ENCODE assay signal across 10 cellular contexts in genomic region chr12:51911788-51912711, GRCh38. TPM values are rescaled to one million over a fixed set of nuclear protein-coding genes. Genes with fewer than 3 reads are reported as not detected.
DNase-seq lines count a peak whose midpoint lies in the region; ATAC-seq and TF ChIP-seq lines count a peak whose summit lies in the region.
"Had no signal": no experiment of that assay in that cellular context is flagged by ENCODE, and none has a peak within 500 bp of the region (broad histone marks: within the 10 kb centered on the region; RNA-seq: fewer than 3 reads in every experiment).

No MANE protein-coding gene starts in this region.

- H3K4me1 Mint-ChIP-seq in progenitor cell of endocrine pancreas (ENCODE audit: low read depth) = no peaks in the 10 kb centered on the region

- peak overlapping the region; percentile 52 for H2BK15ac ChIP-seq in neuronal stem cell (ENCODE audit: low read length)

- H3K4ac ChIP-seq in neuronal stem cell (ENCODE audit: low read length) = no peak overlapping the region

- no peak overlapping the region for H2BK5ac ChIP-seq in neuronal stem cell (ENCODE audit: low read length)

- H3K9me3 ChIP-seq in NT2/D1 (ENCODE audit: insufficient read depth, low read length) = no peaks in the 10 kb centered on the region
- H3K9me3 ChIP-seq in neuronal stem cell (replicated peaks in 1 of 2; ENCODE audit: control insufficient read depth in 2 of 2, insufficient read depth in 1 of 2, low read depth in 1 of 2, low read length in 2 of 2) = peaks cover 0 to 2% of the 10 kb centered on the region in 2 donors

- H2BK120ac ChIP-seq in neuronal stem cell (ENCODE audit: low read depth, low read length) = no peak overlapping the region

- H3K27ac ChIP-seq in neuronal stem cell (replicated peaks; ENCODE audit: low read length) = no peak overlapping the region

- H3K4me3 Mint-ChIP-seq in progenitor cell of endocrine pancreas (ENCODE audit: low read depth) = no peak overlapping the region

- H3K79me1 ChIP-seq in neuronal stem cell (ENCODE audit: low read depth, low read length) = no peaks in the 10 kb centered on the region

- H3K36me3 ChIP-seq in NT2/D1 (ENCODE audit: insufficient read depth, insufficient read length, low read length) (peaks cover 3% of the 10 kb centered on the region), neuronal stem cell (replicated peaks in 1 of 2; ENCODE audit: control insufficient read depth in 2 of 2, insufficient read depth in 2 of 2, low read length in 2 of 2) (no peaks in the 10 kb centered on the region)

- no CpG with 5 or more reads among the region's 8 CpGs for WGBS in neuronal stem cell (ENCODE audit: extremely low coverage in 2 of 2, insufficient read length in 2 of 2, insufficient replicate concordance in 1 of 2), 2 donors

- H2BK12ac ChIP-seq in neuronal stem cell (ENCODE audit: low read length) = no peak overlapping the region

- no peaks in the 10 kb centered on the region for H3K36me3 Mint-ChIP-seq in progenitor cell of endocrine pancreas (ENCODE audit: insufficient read depth)

- peak overlapping the region; percentile 34 for H3K9ac ChIP-seq in NT2/D1 (ENCODE audit: insufficient read length, low read depth)
- no peak overlapping the region for H3K9ac ChIP-seq in neuronal stem cell (ENCODE audit: low read depth, low read length, poor library complexity)

- peaks cover 32% of the 10 kb centered on the region for H3K4me1 ChIP-seq in NT2/D1 (ENCODE audit: insufficient read depth, insufficient read length)
- H3K4me1 ChIP-seq in neuronal stem cell (ENCODE audit: control insufficient read depth in 2 of 2, insufficient read depth in 1 of 2, low read depth in 1 of 2, low read length in 2 of 2) = peaks cover 13 to 29% of the 10 kb centered on the region in 2 donors

- no peak overlapping the region for H3K4me2 ChIP-seq in neuronal stem cell (ENCODE audit: insufficient read depth, low read length, poor library complexity, severe bottlenecking)

- DNase-seq in ELR (ENCODE audit: low read depth) (peak; percentile 18), NT2/D1 (ENCODE audit: low read depth, low spot score) (no peak), fibroblast of pulmonary artery (ENCODE audit: low read depth) (peak; percentile 56), neuronal stem cell (ENCODE audit: low spot score) (no peak), progenitor cell of endocrine pancreas (ENCODE audit: low spot score, unreplicated experiment) (no peak), iPS-NIHi7 (ENCODE audit: extremely low spot score) (no peak)
- DNase-seq: NCI-H446 treated with DMSO at 0.1 percent for 48 hours had no signal

- peaks cover 16% of the 10 kb centered on the region for H3K27me3 ChIP-seq in NT2/D1 (ENCODE audit: insufficient read depth, insufficient read length)
- peaks cover 0 to 23% (median 17%) of the 10 kb centered on the region in 3 experiments for H3K27me3 ChIP-seq in neuronal stem cell (ENCODE audit: control insufficient read depth in 3 of 3, insufficient read depth in 3 of 3, low read depth in 1 of 3, low read length in 3 of 3)

- H3K27me3 Mint-ChIP-seq in progenitor cell of endocrine pancreas = peaks cover 48% of the 10 kb centered on the region

- H2AK5ac ChIP-seq in neuronal stem cell (ENCODE audit: low read depth, low read length) = peak overlapping the region; percentile 66

- no peaks in the 10 kb centered on the region for H3K9me3 Mint-ChIP-seq in progenitor cell of endocrine pancreas (ENCODE audit: low read depth)

- H4K8ac ChIP-seq in neuronal stem cell (ENCODE audit: low read depth, low read length) = no peak overlapping the region

- no peak overlapping the region for H3K14ac ChIP-seq in neuronal stem cell (ENCODE audit: low read length)

- no peak for ATAC-seq in HG03457 (IDR thresholded peaks at IDR 0.05; ENCODE audit: unreplicated experiment)
- no peak for ATAC-seq in HG03097 (IDR thresholded peaks at IDR 0.05; ENCODE audit: low FRiP score, unreplicated experiment)

- H3K23ac ChIP-seq in neuronal stem cell (ENCODE audit: low read depth, low read length, poor library complexity) = peak overlapping the region; percentile 35

- peak overlapping the region; percentile 56 for H4K91ac ChIP-seq in neuronal stem cell (ENCODE audit: low read depth, low read length, poor library complexity)

- peak overlapping the region; percentile 35 for H3K18ac ChIP-seq in neuronal stem cell (ENCODE audit: low read length)

- H3K4me3 ChIP-seq in NT2/D1 (ENCODE audit: insufficient read length, low read depth) = no peak overlapping the region
- no peak overlapping the region for H3K4me3 ChIP-seq in fibroblast of pulmonary artery (replicated peaks; ENCODE audit: low read depth, low read length)
- H3K4me3 ChIP-seq in neuronal stem cell (ENCODE audit: low read length in 2 of 2) = no peak overlapping the region

- H3K27ac Mint-ChIP-seq in progenitor cell of endocrine pancreas = no peak overlapping the region

- TF ChIP-seq CTCF in fibroblast of pulmonary artery (IDR thresholded peaks at IDR 0.05; ENCODE audit: low read length, missing control alignments) (no peak), progenitor cell of endocrine pancreas (IDR thresholded peaks at IDR 0.05; ENCODE audit: unreplicated experiment) (no peak)

- H2AFZ ChIP-seq in neuronal stem cell (ENCODE audit: low read length) = peak overlapping the region; percentile 27

RNA-seq across cellular contexts. Expression of gene ACVRL1, which starts 4.7 kb away (rescaled TPM):
- 0.21 TPM for polyA plus RNA-seq in neuronal stem cell (2013, experiment 1 of 2)
- polyA plus RNA-seq in neuronal stem cell (2013, experiment 2 of 2) = 0.24 TPM
- 0.18 TPM in 1 of 2 replicates, not detected in the other for total RNA-seq in progenitor cell of endocrine pancreas

RNA-seq across cellular contexts. Expression of gene ANKRD33, which starts 24.1 kb away (rescaled TPM):
- polyA plus RNA-seq in neuronal stem cell (2013, experiment 1 of 2) = 0.29 TPM
- 0.32 TPM for polyA plus RNA-seq in neuronal stem cell (2013, experiment 2 of 2)
- 0.14 and 0.44 TPM in 2 replicates for total RNA-seq in progenitor cell of endocrine pancreas
- total RNA-seq: temporal lobe had no signal

RNA-seq across cellular contexts. Expression of gene ACVR1B, which starts 39.4 kb away (rescaled TPM):
- polyA plus RNA-seq in neuronal stem cell (2013, experiment 1 of 2) = 12.6 TPM
- polyA plus RNA-seq in neuronal stem cell (2013, experiment 2 of 2) = 12.7 TPM
- 65.1 and 65.7 TPM in 2 replicates for total RNA-seq in progenitor cell of endocrine pancreas

Comparison
In these comparisons a context has a peak if more than half of its experiments do, and no peak if none do; other contexts are left out.
1. DNase-seq: peak in ELR (single experiment) and fibroblast of pulmonary artery (single experiment); none in NT2/D1 (single experiment), neuronal stem cell (single experiment), progenitor cell of endocrine pancreas (single experiment) and iPS-NIHi7 (single experiment).